In the genomic region with DNA sequence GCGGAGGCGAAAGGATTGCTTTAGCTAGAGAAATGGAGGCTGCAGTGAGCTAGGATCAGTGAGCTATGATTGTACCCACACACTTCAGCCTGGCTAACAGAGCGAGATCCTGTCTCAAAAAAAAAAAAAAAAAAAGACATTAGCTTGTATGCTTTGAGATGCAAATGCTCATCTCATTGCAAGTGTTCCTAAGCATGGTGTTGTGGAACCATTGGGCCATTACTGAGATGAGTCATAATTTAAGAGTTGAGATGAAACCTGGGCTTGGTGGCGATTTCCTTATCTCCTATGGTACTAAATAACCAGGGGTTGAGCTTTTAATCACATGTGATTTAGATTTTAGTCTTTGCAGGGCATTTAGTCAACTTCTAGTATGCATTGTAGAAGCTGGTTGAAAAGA, we compare ENCODE assay signal across 8 cellular contexts. TPM values are rescaled to one million over a fixed set of nuclear protein-coding genes. Genes with fewer than 3 reads are reported as not detected.
DNase-seq lines count a peak whose midpoint lies in the region; ATAC-seq and TF ChIP-seq lines count a peak whose summit lies in the region.

No MANE protein-coding gene starts in this region.

- H3K4me3 ChIP-seq in CD4-positive, CD25-positive, alpha-beta regulatory T cell (ENCODE audit: low read depth, low read length), result peak overlapping the region; percentile 92
- peak overlapping the region; percentile 23 to 94 for H3K4me3 ChIP-seq in duodenal mucosa (ENCODE audit: low read depth in 1 of 2, low read length in 2 of 2)
- H3K4me3 ChIP-seq in esophagus muscularis mucosa, result peak overlapping the region in 2 of 4 donors; percentile 79 to 89

- CTCF ChIA-PET in RWPE1 (lab: Yijun Ruan, JAX), result interaction anchor here (1.0 kb wide), 1 partner anchor 38 kb away, joined by 3 read pairs; no protein-coding TSS in a partner anchor

- peaks cover 53% of the 10 kb centered on the region for H3K4me1 ChIP-seq in CD4-positive, CD25-positive, alpha-beta regulatory T cell (ENCODE audit: control insufficient read depth, insufficient read depth, low read length, poor library complexity, severe bottlenecking)
- H3K4me1 ChIP-seq in duodenal mucosa (ENCODE audit: control insufficient read depth in 1 of 2, insufficient read depth in 2 of 2, low read length in 2 of 2), result peaks cover 45 to 48% of the 10 kb centered on the region in 2 donors
- H3K4me1 ChIP-seq in esophagus muscularis mucosa, result peaks cover 53 to 65% (median 62%) of the 10 kb centered on the region in 4 donors

- no peaks in the 10 kb centered on the region for H3K27me3 ChIP-seq in CD4-positive, CD25-positive, alpha-beta regulatory T cell (ENCODE audit: control insufficient read depth, insufficient read depth, low read length)
- H3K27me3 ChIP-seq in duodenal mucosa (ENCODE audit: control insufficient read depth in 1 of 2, insufficient read depth in 2 of 2, low read length in 2 of 2) (no peaks in the 10 kb centered on the region), esophagus muscularis mucosa (no peaks in the 10 kb centered on the region)

- TF ChIP-seq CTCF in RWPE1 (conservative IDR thresholded peaks at IDR 0.05; ENCODE audit: low read depth), result no peak
- TF ChIP-seq CTCF in esophagus muscularis mucosa (IDR thresholded peaks at IDR 0.05), result no peak

- H3K4me3 Mint-ChIP-seq in CD4-positive, CD25-positive, alpha-beta regulatory T cell, result peak overlapping the region; percentile 95 to 98 (median 96)

- H3K4me1 Mint-ChIP-seq in CD4-positive, CD25-positive, alpha-beta regulatory T cell, result peaks cover 35 to 72% (median 49%) of the 10 kb centered on the region in 4 donors

- TF ChIP-seq POLR2A in esophagus muscularis mucosa (IDR thresholded peaks at IDR 0.05; ENCODE audit: low read depth), result no peak

- H3K36me3 Mint-ChIP-seq in CD4-positive, CD25-positive, alpha-beta regulatory T cell, result peaks cover 17% of the 10 kb centered on the region

- intact Hi-C loops in esophagus muscularis mucosa (cut with DNase I), result loop anchor here (2.0 kb wide), 1 partner anchor 68 kb away; no protein-coding TSS in a partner anchor

- peaks cover 11% of the 10 kb centered on the region for H3K27me3 Mint-ChIP-seq in CD4-positive, CD25-positive, alpha-beta regulatory T cell

- no peaks in the 10 kb centered on the region for H3K9me3 Mint-ChIP-seq in CD4-positive, CD25-positive, alpha-beta regulatory T cell

- no peak for ATAC-seq in CD4-positive, CD25-positive, alpha-beta regulatory T cell (ENCODE audit: low read depth in 2 of 2)
- peak; percentile 21 for ATAC-seq in GM19035 (IDR thresholded peaks at IDR 0.05; ENCODE audit: unreplicated experiment)
- peak; percentile 29 for ATAC-seq in HG03442 (IDR thresholded peaks at IDR 0.05; ENCODE audit: unreplicated experiment)

- POLR2A ChIA-PET in RWPE1 (lab: Yijun Ruan, JAX; ENCODE audit: low non-redundant PET), result no interaction called here

- H3K27ac ChIP-seq in CD4-positive, CD25-positive, alpha-beta regulatory T cell (ENCODE audit: insufficient read depth, low read length, poor library complexity, severe bottlenecking), result no peak overlapping the region
- H3K27ac ChIP-seq in duodenal mucosa (ENCODE audit: low read depth, low read length), result no peak overlapping the region
- H3K27ac ChIP-seq in RWPE1, result no peak overlapping the region
- H3K27ac ChIP-seq in esophagus muscularis mucosa (replicated peaks in 1 of 4), result no peak overlapping the region

- peak in 1 of 3 donors; percentile 45 for DNase-seq in CD4-positive, CD25-positive, alpha-beta regulatory T cell
- DNase-seq in RWPE1 (ENCODE audit: low spot score) (no peak), NCI-H524 treated with DMSO at 0.1 percent for 48 hours (lab: John Stamatoyannopoulos, UW) (no peak), esophagus muscularis mucosa (ENCODE audit: extremely low spot score) (no peak)
- DNase-seq in activated naive CD4-positive, alpha-beta T cell (lab: John Stamatoyannopoulos, UW), result no peak

- H3K9me3 ChIP-seq in CD4-positive, CD25-positive, alpha-beta regulatory T cell (ENCODE audit: control insufficient read depth in 2 of 2, low read length in 2 of 2), result no peaks in the 10 kb centered on the region
- H3K9me3 ChIP-seq in duodenal mucosa (ENCODE audit: control insufficient read depth in 1 of 2, low read length in 2 of 2), result no peaks in the 10 kb centered on the region
- H3K9me3 ChIP-seq in esophagus muscularis mucosa, result no peaks in the 10 kb centered on the region

- peaks cover 8% of the 10 kb centered on the region for H3K36me3 ChIP-seq in CD4-positive, CD25-positive, alpha-beta regulatory T cell (ENCODE audit: control insufficient read depth, insufficient read depth, low read length)
- peaks cover 11 to 14% of the 10 kb centered on the region in 2 donors for H3K36me3 ChIP-seq in duodenal mucosa (ENCODE audit: control insufficient read depth in 1 of 2, insufficient read depth in 2 of 2, low read length in 2 of 2)
- peaks cover 0 to 18% (median 7%) of the 10 kb centered on the region in 4 donors for H3K36me3 ChIP-seq in esophagus muscularis mucosa

- H3K9ac ChIP-seq in duodenal mucosa (ENCODE audit: low read depth in 1 of 2, low read length in 2 of 2), result no peak overlapping the region

- WGBS in esophagus muscularis mucosa, result 99% methylated on average over 4 of the region's 4 CpGs

- no peak for TF ChIP-seq EP300 in esophagus muscularis mucosa (IDR thresholded peaks at IDR 0.05)

- peak overlapping the region in 2 of 3 donors; percentile 52 to 93 for H3K27ac Mint-ChIP-seq in CD4-positive, CD25-positive, alpha-beta regulatory T cell

RNA-seq across cellular contexts. Expression of a gene that starts 2.2 kb away (rescaled TPM):
- total RNA-seq in CD4-positive, CD25-positive, alpha-beta regulatory T cell, result 28.2 TPM
- 10 to 100 TPM; 26.4 to 39.0 (median 27.7) TPM for polyA plus RNA-seq in CD4-positive, CD25-positive, alpha-beta regulatory T cell
- total RNA-seq in esophagus muscularis mucosa, result 10 to 100 TPM; 20.8 to 30.0 (median 26.5) TPM

RNA-seq across cellular contexts. Expression of a gene that starts 4.0 kb away (rescaled TPM):
- total RNA-seq in CD4-positive, CD25-positive, alpha-beta regulatory T cell, result 0.59 TPM
- polyA plus RNA-seq in CD4-positive, CD25-positive, alpha-beta regulatory T cell, result 1 to 10 TPM in 2 of 4 donors, under 1 TPM in 2; 0.42 to 3.1 (median 1.0) TPM
- total RNA-seq in esophagus muscularis mucosa, result 10 to 100 TPM; 13.3 to 15.0 (median 14.7) TPM

RNA-seq across cellular contexts. Expression of a gene that starts 31.3 kb away (rescaled TPM):
- 3.1 TPM for total RNA-seq in CD4-positive, CD25-positive, alpha-beta regulatory T cell
- under 1 TPM; 0.22 to 0.72 (median 0.45) TPM for polyA plus RNA-seq in CD4-positive, CD25-positive, alpha-beta regulatory T cell
- 1 to 10 TPM; 1.4 to 5.8 (median 2.1) TPM for total RNA-seq in esophagus muscularis mucosa

RNA-seq across cellular contexts. Expression of a gene that starts 31.5 kb away (rescaled TPM):
- total RNA-seq in CD4-positive, CD25-positive, alpha-beta regulatory T cell, result 103 TPM
- 10 to 100 TPM; 50.8 to 58.6 (median 52.7) TPM for polyA plus RNA-seq in CD4-positive, CD25-positive, alpha-beta regulatory T cell
- 10 to 100 TPM; 74.5 to 90.9 (median 75.7) TPM for total RNA-seq in esophagus muscularis mucosa

Comparison
In these comparisons a context has a peak if more than half of its experiments do, and no peak if none do; other contexts are left out.
1. ATAC-seq: peak in GM19035 (single experiment) and HG03442 (single experiment); none in CD4-positive, CD25-positive, alpha-beta regulatory T cell (0 of 2).